8 cellular contexts compared by ENCODE assay signal in the genomic region with DNA sequence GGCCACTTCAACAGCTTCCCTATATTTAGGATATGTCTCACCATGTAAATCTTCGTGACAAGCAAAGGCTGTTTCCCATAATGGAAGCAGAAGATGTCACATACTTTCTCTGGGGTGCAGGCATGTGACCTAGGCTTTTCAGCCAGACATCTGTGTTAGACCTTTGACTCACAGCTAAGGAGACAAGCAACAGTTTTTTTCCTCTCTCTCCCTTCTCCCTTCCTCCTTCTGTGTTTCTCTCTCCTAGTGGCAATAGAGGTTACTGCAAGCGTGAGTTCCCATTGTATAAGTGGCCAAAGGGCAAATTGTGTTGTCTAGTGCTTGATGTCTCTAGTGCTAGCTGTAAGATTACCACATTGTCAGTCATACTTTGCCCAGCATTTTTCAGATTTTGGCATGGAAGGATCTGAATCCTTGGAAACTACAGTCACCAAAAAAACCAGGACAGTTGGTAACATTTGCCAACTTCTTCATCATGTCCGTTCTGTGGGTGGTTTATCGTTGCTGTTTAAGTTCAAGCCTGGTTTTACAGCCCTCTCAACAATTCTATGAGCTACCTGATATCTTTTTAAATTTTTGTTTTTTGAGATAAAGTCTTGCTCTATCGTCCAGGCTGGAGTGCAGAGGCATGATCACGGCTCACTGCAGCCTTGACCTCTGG. TPM values are rescaled to one million over a fixed set of nuclear protein-coding genes. Genes with fewer than 3 reads are reported as not detected.
DNase-seq lines count a peak whose midpoint lies in the region; ATAC-seq and TF ChIP-seq lines count a peak whose summit lies in the region.

No MANE protein-coding gene starts in this region.

- H3K27ac Mint-ChIP-seq in T-helper 2 cell treated with Interferon-gamma antibody and Interleukin-4, amounts not matched to agents 5 μg/mL and 100 μg/mL, for 36 hours: no peak overlapping the region

- no peaks in the 10 kb centered on the region for H3K4me1 Mint-ChIP-seq in T-helper 2 cell treated with Interferon-gamma antibody and Interleukin-4, amounts not matched to agents 5 μg/mL and 100 μg/mL, for 36 hours (ENCODE audit: low read depth)

- ATAC-seq in omental fat pad (ENCODE audit: low FRiP score): peak; percentile 76
- ATAC-seq in GM19328 (IDR thresholded peaks at IDR 0.05; ENCODE audit: unreplicated experiment): no peak

- TF ChIP-seq CTCF in fibroblast of the aortic adventitia (IDR thresholded peaks at IDR 0.05; ENCODE audit: insufficient read depth, low read length) (peak; percentile 80), omental fat pad (IDR thresholded peaks at IDR 0.05) (no peak)

- H3K27me3 ChIP-seq in H7 (ENCODE audit: control insufficient read depth, insufficient read depth, low read length): no peaks in the 10 kb centered on the region

- H3K9me3 Mint-ChIP-seq in T-helper 2 cell treated with Interferon-gamma antibody and Interleukin-4, amounts not matched to agents 5 μg/mL and 100 μg/mL, for 36 hours: no peaks in the 10 kb centered on the region

- H3K4me3 Mint-ChIP-seq in T-helper 2 cell treated with Interferon-gamma antibody and Interleukin-4, amounts not matched to agents 5 μg/mL and 100 μg/mL, for 36 hours: no peak overlapping the region

- no peak overlapping the region for H3K4me3 ChIP-seq in H7 (ENCODE audit: insufficient read depth, low read depth, low read length)
- no peak overlapping the region for H3K4me3 ChIP-seq in fibroblast of the aortic adventitia (ENCODE audit: low read depth, low read length)

- peak; percentile 17 for DNase-seq in activated T-cell treated with anti-CD3 and anti-CD28 coated beads for 4 hours
- no peak for DNase-seq in activated T-cell treated with anti-CD3 and anti-CD28 coated beads, Interleukin-2, amount 50 U/mL, for 1 hour
- DNase-seq in H7: peak; percentile 29
- peak; percentile 44 for DNase-seq in NCI-H146 (lab: John Stamatoyannopoulos, UW)
- peak; percentile 4 for DNase-seq in T-helper 2 cell treated with Interferon-gamma antibody and Interleukin-4, amounts not matched to agents 5 μg/mL and 100 μg/mL, for 36 hours (ENCODE audit: low spot score)
- peak; percentile 52 for DNase-seq in fibroblast of the aortic adventitia (ENCODE audit: low read depth)
- no peak for DNase-seq in omental fat pad (ENCODE audit: low spot score)

- H3K36me3 Mint-ChIP-seq in T-helper 2 cell treated with Interferon-gamma antibody and Interleukin-4, amounts not matched to agents 5 μg/mL and 100 μg/mL, for 36 hours (ENCODE audit: low read depth): no peaks in the 10 kb centered on the region

- H3K36me3 ChIP-seq in H7 (replicated peaks; ENCODE audit: control insufficient read depth, insufficient read depth, low read length): no peaks in the 10 kb centered on the region

- peaks cover 8% of the 10 kb centered on the region for H3K27me3 Mint-ChIP-seq in T-helper 2 cell treated with Interferon-gamma antibody and Interleukin-4, amounts not matched to agents 5 μg/mL and 100 μg/mL, for 36 hours (ENCODE audit: low read depth)

RNA-seq across cellular contexts. Expression of a gene that starts 44.4 kb away (rescaled TPM):
- 31.9 and 57.9 TPM in 2 replicates for total RNA-seq in H7 (2014; rRNA removed; shearing (Covaris generic))
- 39.9 and 154 TPM in 2 replicates for total RNA-seq in fibroblast of the aortic adventitia (ENCODE audit: low replicate concordance)
- total RNA-seq in omental fat pad: 10 to 100 TPM; 31.7 to 49.7 (median 34.3) TPM

Comparison
In these comparisons a context has a peak if more than half of its experiments do, and no peak if none do; other contexts are left out.
1. DNase-seq: peak in activated T-cell treated with anti-CD3 and anti-CD28 coated beads for 4 hours (single experiment), H7 (single experiment), NCI-H146 (single experiment), T-helper 2 cell treated with Interferon-gamma antibody and Interleukin-4, amounts not matched to agents 5 μg/mL and 100 μg/mL, for 36 hours (single experiment) and fibroblast of the aortic adventitia (single experiment); none in activated T-cell treated with anti-CD3 and anti-CD28 coated beads, Interleukin-2, amount 50 U/mL, for 1 hour (single experiment) and omental fat pad (single experiment).